ENCODE assay signal across 8 cellular contexts in genomic region chr14:55579724-55580400, GRCh38. TPM values are rescaled to one million over a fixed set of nuclear protein-coding genes. Genes with fewer than 3 reads are reported as not detected.
A peak's percentile ranks its signal among the peaks of the same experiment; 100 is the strongest.
DNase-seq lines count a peak whose midpoint lies in the region; ATAC-seq, FAIRE-seq and TF ChIP-seq lines count a peak whose summit lies in the region.

A gene with protein sequence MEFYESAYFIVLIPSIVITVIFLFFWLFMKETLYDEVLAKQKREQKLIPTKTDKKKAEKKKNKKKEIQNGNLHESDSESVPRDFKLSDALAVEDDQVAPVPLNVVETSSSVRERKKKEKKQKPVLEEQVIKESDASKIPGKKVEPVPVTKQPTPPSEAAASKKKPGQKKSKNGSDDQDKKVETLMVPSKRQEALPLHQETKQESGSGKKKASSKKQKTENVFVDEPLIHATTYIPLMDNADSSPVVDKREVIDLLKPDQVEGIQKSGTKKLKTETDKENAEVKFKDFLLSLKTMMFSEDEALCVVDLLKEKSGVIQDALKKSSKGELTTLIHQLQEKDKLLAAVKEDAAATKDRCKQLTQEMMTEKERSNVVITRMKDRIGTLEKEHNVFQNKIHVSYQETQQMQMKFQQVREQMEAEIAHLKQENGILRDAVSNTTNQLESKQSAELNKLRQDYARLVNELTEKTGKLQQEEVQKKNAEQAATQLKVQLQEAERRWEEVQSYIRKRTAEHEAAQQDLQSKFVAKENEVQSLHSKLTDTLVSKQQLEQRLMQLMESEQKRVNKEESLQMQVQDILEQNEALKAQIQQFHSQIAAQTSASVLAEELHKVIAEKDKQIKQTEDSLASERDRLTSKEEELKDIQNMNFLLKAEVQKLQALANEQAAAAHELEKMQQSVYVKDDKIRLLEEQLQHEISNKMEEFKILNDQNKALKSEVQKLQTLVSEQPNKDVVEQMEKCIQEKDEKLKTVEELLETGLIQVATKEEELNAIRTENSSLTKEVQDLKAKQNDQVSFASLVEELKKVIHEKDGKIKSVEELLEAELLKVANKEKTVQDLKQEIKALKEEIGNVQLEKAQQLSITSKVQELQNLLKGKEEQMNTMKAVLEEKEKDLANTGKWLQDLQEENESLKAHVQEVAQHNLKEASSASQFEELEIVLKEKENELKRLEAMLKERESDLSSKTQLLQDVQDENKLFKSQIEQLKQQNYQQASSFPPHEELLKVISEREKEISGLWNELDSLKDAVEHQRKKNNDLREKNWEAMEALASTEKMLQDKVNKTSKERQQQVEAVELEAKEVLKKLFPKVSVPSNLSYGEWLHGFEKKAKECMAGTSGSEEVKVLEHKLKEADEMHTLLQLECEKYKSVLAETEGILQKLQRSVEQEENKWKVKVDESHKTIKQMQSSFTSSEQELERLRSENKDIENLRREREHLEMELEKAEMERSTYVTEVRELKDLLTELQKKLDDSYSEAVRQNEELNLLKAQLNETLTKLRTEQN (N-terminal part only) (plus strand): TSS chr14:55580207. CDS start chr14:55612049, 31,842 bp downstream.

- no peaks in the 10 kb centered on the region for H3K36me3 ChIP-seq in bronchial epithelial cell (ENCODE audit: control insufficient read depth, insufficient read depth, low read length)

- H3K9me3 Mint-ChIP-seq in WTC11 = no peaks in the 10 kb centered on the region

- peaks cover 20% of the 10 kb centered on the region for H3K4me1 Mint-ChIP-seq in WTC11

- no peaks in the 10 kb centered on the region for H3K36me3 Mint-ChIP-seq in WTC11

- H3K27me3 ChIP-seq in bronchial epithelial cell (ENCODE audit: control insufficient read depth, insufficient read depth, low read length) = no peaks in the 10 kb centered on the region

- CTCF ChIA-PET in WTC11 (lab: Charles Lee) = interaction anchor here (0.7 to 2.0 kb wide), 3 partner anchors 81 to 140 kb away, joined by 4 to 10 read pairs (median 8); partner anchors contain the start of gene TBPL2

- FAIRE-seq in bronchial epithelial cell (lab: Jason Lieb, UNC) = no peak

- POLR2A ChIA-PET in WTC11 (lab: Charles Lee) = interaction anchor here (0.7 to 1.5 kb wide), 2 partner anchors 9 to 10 kb away, joined by 3 to 4 read pairs; no protein-coding TSS in a partner anchor

- H3K27me3 Mint-ChIP-seq in WTC11 (ENCODE audit: low read depth) = no peaks in the 10 kb centered on the region

- TF ChIP-seq CTCF in 22Rv1 (IDR thresholded peaks at IDR 0.05) = no peak
- TF ChIP-seq CTCF in WTC11 (IDR thresholded peaks at IDR 0.05) = no peak
- TF ChIP-seq CTCF in bronchial epithelial cell (IDR thresholded peaks at IDR 0.05; ENCODE audit: insufficient read depth, low read length, severe bottlenecking) = no peak

- DNase-seq in NCI-H2171 treated with DMSO at 0.1 percent for 48 hours (lab: John Stamatoyannopoulos, UW) (peak; percentile 86), WTC11 (ENCODE audit: low spot score) (peak; percentile 72), bronchial epithelial cell (ENCODE audit: low read depth) (peak; percentile 56), inferior parietal cortex (ENCODE audit: extremely low spot score) (peak; percentile 62)
- DNase-seq in stimulated activated CD4-positive, alpha-beta T cell treated with anti-CD3 and anti-CD28 coated beads, Interleukin-12 subunit alpha, Interleukin-12 subunit beta, amount 100 ng/mL, for 24 hours (ENCODE audit: low read depth in 2 of 2) = peak; percentile 66 to 75

- peak within 1 kb of the TSS; percentile 93 for H3K4me3 Mint-ChIP-seq in WTC11

- peak within 1 kb of the TSS; percentile 74 for H3K27ac ChIP-seq in 22Rv1

- H3K4me3 ChIP-seq in bronchial epithelial cell (ENCODE audit: low read depth, low read length) = peak within 1 kb of the TSS; percentile 93

- ATAC-seq in GM18519 (IDR thresholded peaks at IDR 0.05; ENCODE audit: low FRiP score, unreplicated experiment) = peak; percentile 48
- peak; percentile 78 for ATAC-seq in HG03039 (IDR thresholded peaks at IDR 0.05; ENCODE audit: unreplicated experiment)
- ATAC-seq in WTC11 = peak; percentile 83

- peak within 1 kb of the TSS; percentile 94 for H3K27ac Mint-ChIP-seq in WTC11

TF ChIP-seq in WTC11, 78 proteins besides CTCF, POLR2A, EP300 and RAD21:
- no peak for TF ChIP-seq ZNF219 (CRISPR knock-in tag; IDR thresholded peaks at IDR 0.05; ENCODE audit: borderline replicate concordance)
- TF ChIP-seq MAX (CRISPR knock-in tag; IDR thresholded peaks at IDR 0.05) = peak; percentile 53; the same call in 1 of the 2 replicates
- TF ChIP-seq SP1 (CRISPR knock-in tag; conservative IDR thresholded peaks at IDR 0.05) = 0 out of 2 replicates have a peak, but pooled peaks have one; percentile 37
- TF ChIP-seq ARID4B (CRISPR knock-in tag; IDR thresholded peaks at IDR 0.05; ENCODE audit: borderline replicate concordance) = peak; percentile 35; the same call in 1 of the 2 replicates
TF ChIP-seq in WTC11: peak in this region for 3.

RNA-seq across cellular contexts. Expression of the gene that starts here (rescaled TPM):
- total RNA-seq in WTC11 (2021) = 122 to 125 TPM (median 123 TPM) in 3 replicates
- 128 and 173 TPM in 2 replicates for total RNA-seq in bronchial epithelial cell

Comparison
In these comparisons a context has a peak if more than half of its experiments do, and no peak if none do; other contexts are left out.
1. Peak in every context shown above with its lines: DNase-seq, ATAC-seq, H3K4me3 ChIP-seq and H3K27ac ChIP-seq.